ENCODE assay signal across 10 cellular contexts in genomic region chr1:24412408-24412807, GRCh38. TPM values are rescaled to one million over a fixed set of nuclear protein-coding genes. Genes with fewer than 3 reads are reported as not detected.
A peak's percentile ranks its signal among the peaks of the same experiment; 100 is the strongest.
DNase-seq lines count a peak whose midpoint lies in the region; ATAC-seq, FAIRE-seq and TF ChIP-seq lines count a peak whose summit lies in the region.
"Had no signal": no experiment of that assay in that cellular context is flagged by ENCODE, and none has a peak within 500 bp of the region (broad histone marks: within the 10 kb centered on the region; RNA-seq: fewer than 3 reads in every experiment).

No MANE protein-coding gene starts in this region.

- TF ChIP-seq POLR2A in A549 (IDR thresholded peaks at IDR 0.05; ENCODE audit: low read length) = no peak

- FAIRE-seq in A549 (lab: Jason Lieb, UNC) = no peak

- peaks cover 3% of the 10 kb centered on the region for H3K27me3 Mint-ChIP-seq in H9 (ENCODE audit: low read depth)
- H3K27me3 Mint-ChIP-seq in activated T-helper 1 cell treated with anti-CD3 and anti-CD28 coated beads, Interleukin-12 subunit alpha, Interleukin-12 subunit beta, Interleukin-2, Interleukin-4 antibody, amounts not matched to agents 30 ng/mL and 10 ng/mL and 1 ng/mL, durations not matched to agents 14 hours and 24 hours and 36 hours (ENCODE audit: insufficient read depth) = no peaks in the 10 kb centered on the region

- H3K36me3 Mint-ChIP-seq in H9 (ENCODE audit: insufficient read depth in 1 of 3, low read depth in 3 of 3) = 0 out of 7 replicates have a peak, but pooled peaks cover 0 to 5% (median 0%) of the 10 kb centered on the region in 3 experiments
- H3K36me3 Mint-ChIP-seq in activated T-helper 1 cell treated with anti-CD3 and anti-CD28 coated beads, Interleukin-12 subunit alpha, Interleukin-12 subunit beta, Interleukin-2, Interleukin-4 antibody, amounts not matched to agents 30 ng/mL and 10 ng/mL and 1 ng/mL, durations not matched to agents 14 hours and 24 hours and 36 hours (ENCODE audit: low read depth) = no peaks in the 10 kb centered on the region

- H2BK20ac ChIP-seq in H9 (ENCODE audit: low read depth, low read length, poor library complexity, severe bottlenecking) = no peak overlapping the region

- no peaks in the 10 kb centered on the region for H3K27me3 ChIP-seq in H9 (ENCODE audit: insufficient read depth, low read length)
- H3K27me3 ChIP-seq in iPS-15b (ENCODE audit: control insufficient read depth, insufficient read depth, low read length) = no peaks in the 10 kb centered on the region
- H3K27me3 ChIP-seq: cardiac muscle cell had no signal

- WGBS in A549 (ENCODE audit: missing lambda C conversion rate) = 63% methylated on average over 1 of the region's 1 CpG
- WGBS in H9 (ENCODE audit: extremely low coverage, insufficient read length, low lambda C conversion rate) = no CpG with 5 or more reads among the region's 1 CpG

- H3K4ac ChIP-seq in H9 (ENCODE audit: low read depth, low read length) = no peak overlapping the region

- no peak overlapping the region for H3K27ac Mint-ChIP-seq in H9
- no peak overlapping the region for H3K27ac Mint-ChIP-seq in activated T-helper 1 cell treated with anti-CD3 and anti-CD28 coated beads, Interleukin-12 subunit alpha, Interleukin-12 subunit beta, Interleukin-2, Interleukin-4 antibody, amounts not matched to agents 30 ng/mL and 10 ng/mL and 1 ng/mL, durations not matched to agents 14 hours and 24 hours and 36 hours

- POLR2A ChIA-PET in A549 (lab: Yijun Ruan, JAX) = interaction anchor here (1.8 kb wide), 1 partner anchor 19 kb away, joined by 4 read pairs; no protein-coding TSS in a partner anchor

- ATAC-seq in A549 = no peak
- no peak for ATAC-seq in GM21528 (IDR thresholded peaks at IDR 0.05; ENCODE audit: low FRiP score, unreplicated experiment)
- no peak for ATAC-seq in GM18520 (IDR thresholded peaks at IDR 0.05; ENCODE audit: unreplicated experiment)
- no peak for ATAC-seq in GM19467 (IDR thresholded peaks at IDR 0.05; ENCODE audit: unreplicated experiment)

- no peak for TF ChIP-seq EP300 in A549 (IDR thresholded peaks at IDR 0.05)

- TF ChIP-seq RAD21 in A549 (conservative IDR thresholded peaks at IDR 0.05 in 1 of 2, IDR thresholded peaks at IDR 0.05 in 1 of 2) = no peak

- H2BK5ac ChIP-seq in H9 (ENCODE audit: insufficient read length, low read length) = no peak overlapping the region

- H2BK12ac ChIP-seq in H9 (ENCODE audit: insufficient read length, low read depth, low read length) = no peak overlapping the region

- H4K8ac ChIP-seq in H9 (replicated peaks; ENCODE audit: insufficient read length, low read depth, low read length) = no peak overlapping the region

- H3K9ac ChIP-seq in H9 (ENCODE audit: extremely low read depth, insufficient read length, low read length) = no peak overlapping the region
- H3K9ac ChIP-seq in iPS-15b (ENCODE audit: low read depth, low read length) = no peak overlapping the region

- H3K4me3 Mint-ChIP-seq in H9 = peak overlapping the region; percentile 86 to 93; a peak in 2 of 5 replicates
- H3K4me3 Mint-ChIP-seq in activated T-helper 1 cell treated with anti-CD3 and anti-CD28 coated beads, Interleukin-12 subunit alpha, Interleukin-12 subunit beta, Interleukin-2, Interleukin-4 antibody, amounts not matched to agents 30 ng/mL and 10 ng/mL and 1 ng/mL, durations not matched to agents 14 hours and 24 hours and 36 hours = peak overlapping the region; percentile 2

- peak overlapping the region; percentile 73 for H3K4me3 ChIP-seq in A549
- H3K4me3 ChIP-seq in iPS-15b (ENCODE audit: low read depth, low read length) = peak overlapping the region; percentile 83

- H3K27ac ChIP-seq in A549 = peak overlapping the region; percentile 18 to 51
- no peak overlapping the region for H3K27ac ChIP-seq in H9 (ENCODE audit: insufficient read length, low read depth, low read length)
- H3K27ac ChIP-seq: cardiac muscle cell had no signal

- peak overlapping the region; percentile 96 for H3K4me2 ChIP-seq in A549
- peak overlapping the region; percentile 50 for H3K4me2 ChIP-seq in H9 (ENCODE audit: insufficient read depth, insufficient read length, low read length)

- H3T11ph ChIP-seq in H9 (ENCODE audit: low read length) = no peak overlapping the region

- DNase-seq in A549 (ENCODE audit: low read depth in 1 of 2, low spot score in 1 of 2) (no peak), H9 (no peak), posterior cingulate gyrus (no peak)
- DNase-seq in activated T-helper 1 cell treated with anti-CD3 and anti-CD28 coated beads, Interleukin-12 subunit alpha, Interleukin-12 subunit beta, Interleukin-2, Interleukin-4 antibody, amounts not matched to agents 30 ng/mL and 10 ng/mL and 1 ng/mL, durations not matched to agents 14 hours and 24 hours and 36 hours (ENCODE audit: low spot score) = no peak

- no peak overlapping the region for H3K56ac ChIP-seq in H9 (ENCODE audit: insufficient read length, low read depth, low read length)

- H3K79me1 ChIP-seq in H9 (ENCODE audit: insufficient read depth, low read depth, low read length, poor library complexity, severe bottlenecking) = no peaks in the 10 kb centered on the region

- no peaks in the 10 kb centered on the region for H4K20me1 ChIP-seq in H9 (ENCODE audit: control insufficient read depth, insufficient read depth, insufficient read length)

- peaks cover 8% of the 10 kb centered on the region; the same call in 1 of the 3 replicates for H3K9me3 ChIP-seq in A549
- H3K9me3 ChIP-seq in H9 (ENCODE audit: control insufficient read depth, low read depth, low read length) = no peaks in the 10 kb centered on the region
- no peaks in the 10 kb centered on the region for H3K9me3 ChIP-seq in iPS-15b (ENCODE audit: control insufficient read depth, insufficient read depth, low read length)

- H4K5ac ChIP-seq in H9 (ENCODE audit: insufficient read length, low read depth, low read length) = no peak overlapping the region

- intact Hi-C loops in activated T-helper 1 cell treated with anti-CD3 and anti-CD28 coated beads, Interleukin-12 subunit alpha, Interleukin-12 subunit beta, Interleukin-2, Interleukin-4 antibody, amounts not matched to agents 30 ng/mL and 10 ng/mL and 1 ng/mL, durations not matched to agents 14 hours and 24 hours and 36 hours (cut with micrococcal nuclease) = loop anchor here (10.0 kb wide), 2 partner anchors 332 to 438 kb away; partner anchors contain the start of gene CLIC4
- intact Hi-C loops in posterior cingulate gyrus (cut with DNase I) = loop anchor here (10.0 kb wide), 1 partner anchor 92 kb away; the partner anchor contains the start of gene RCAN3

- H3K4me1 ChIP-seq in A549 = peaks cover 57% of the 10 kb centered on the region
- H3K4me1 ChIP-seq in H9 (ENCODE audit: insufficient read depth, low read length) = no peaks in the 10 kb centered on the region
- H3K4me1 ChIP-seq in iPS-15b (ENCODE audit: control insufficient read depth, insufficient read depth, low read length) = no peaks in the 10 kb centered on the region

- H3K9me3 Mint-ChIP-seq in H9 = no peaks in the 10 kb centered on the region; a peak in 1 of 5 replicates
- H3K9me3 Mint-ChIP-seq in activated T-helper 1 cell treated with anti-CD3 and anti-CD28 coated beads, Interleukin-12 subunit alpha, Interleukin-12 subunit beta, Interleukin-2, Interleukin-4 antibody, amounts not matched to agents 30 ng/mL and 10 ng/mL and 1 ng/mL, durations not matched to agents 14 hours and 24 hours and 36 hours = peaks cover 8% of the 10 kb centered on the region

- no peak overlapping the region for H2BK15ac ChIP-seq in H9 (ENCODE audit: low read depth, low read length)

- H3K18ac ChIP-seq in H9 (ENCODE audit: insufficient read length, low read depth, low read length) = no peak overlapping the region

- H3K23ac ChIP-seq in H9 (ENCODE audit: insufficient read length, low read depth, low read length) = no peak overlapping the region

- no peak overlapping the region for H4K91ac ChIP-seq in H9 (ENCODE audit: insufficient read length, low read depth, low read length)

- H3K14ac ChIP-seq in H9 (ENCODE audit: insufficient read depth, low read length) = no peak overlapping the region

- TF ChIP-seq CTCF in A549 (IDR thresholded peaks at IDR 0.05) = no peak
- no peak for TF ChIP-seq CTCF in H9 (conservative IDR thresholded peaks at IDR 0.05)

- H2AK5ac ChIP-seq in H9 (ENCODE audit: insufficient read length, low read length) = no peak overlapping the region

- H2BK120ac ChIP-seq in H9 (ENCODE audit: low read depth, low read length, poor library complexity, severe bottlenecking) = no peak overlapping the region

- CTCF ChIA-PET in A549 (lab: Yijun Ruan, JAX) = interaction anchor here (0.8 to 9.5 kb wide), 2 partner anchors 19 to 126 kb away, joined by 3 to 86 read pairs; no protein-coding TSS in a partner anchor

- H3K23me2 ChIP-seq in H9 (ENCODE audit: insufficient read length, low read depth, low read length, poor library complexity, severe bottlenecking) = peaks cover 12% of the 10 kb centered on the region

- no peaks in the 10 kb centered on the region for H3K36me3 ChIP-seq in iPS-15b (ENCODE audit: control insufficient read depth, insufficient read depth, low read length)
- H3K36me3 ChIP-seq: BLaER1 treated with 17β-estradiol and CSF1 and Interleukin-3, amounts not matched to agents 10 nM and 100 nM; cardiac muscle cell had no signal

- no peaks in the 10 kb centered on the region for H3K79me2 ChIP-seq in H9 (ENCODE audit: insufficient read depth, low read length)

- H2AFZ ChIP-seq in H9 (ENCODE audit: low read length) = no peak overlapping the region

- peaks cover 19 to 28% of the 10 kb centered on the region in 2 experiments for H3K4me1 Mint-ChIP-seq in H9
- H3K4me1 Mint-ChIP-seq in activated T-helper 1 cell treated with anti-CD3 and anti-CD28 coated beads, Interleukin-12 subunit alpha, Interleukin-12 subunit beta, Interleukin-2, Interleukin-4 antibody, amounts not matched to agents 30 ng/mL and 10 ng/mL and 1 ng/mL, durations not matched to agents 14 hours and 24 hours and 36 hours (ENCODE audit: low read depth) = peaks cover 32% of the 10 kb centered on the region

RNA-seq across cellular contexts. Expression of gene STPG1, which starts 1.2 kb away (rescaled TPM):
- 9.5 and 9.7 TPM in 2 replicates for polyA plus RNA-seq in A549 (2011; rRNA removed)
- polyA plus RNA-seq in A549 (2012; cell fraction: cytosol; rRNA removed) = 4.2 and 5.0 TPM in 2 replicates
- 3.8 and 5.1 TPM in 2 replicates for polyA plus RNA-seq in A549 (2012; cell fraction: nucleus; rRNA removed)
- 4.2 to 4.9 TPM (median 4.4 TPM) in 3 replicates for polyA plus RNA-seq in A549 (2017; fragmentation: RNase III; extraction: RNeasy Plus Mini Kit Qiagen cat#74134 plus additional on column Dnase treatment)
- polyA minus RNA-seq in A549 (2011; rRNA and poly(A)+ RNA removed) = 6.7 and 7.3 TPM in 2 replicates
- 8.3 and 9.5 TPM in 2 replicates for total RNA-seq in H9 (2021)
- 4.1 and 5.1 TPM in 2 replicates for total RNA-seq in activated T-helper 1 cell treated with anti-CD3 and anti-CD28 coated beads, Interleukin-12 subunit alpha, Interleukin-12 subunit beta, Interleukin-2, Interleukin-4 antibody, amounts not matched to agents 30 ng/mL and 10 ng/mL and 1 ng/mL, durations not matched to agents 14 hours and 24 hours and 36 hours

RNA-seq across cellular contexts. Expression of gene NIPAL3, which starts 3.2 kb away (rescaled TPM):
- 10.4 and 14.7 TPM in 2 replicates for polyA plus RNA-seq in A549 (2011; rRNA removed)
- 4.0 and 5.6 TPM in 2 replicates for polyA plus RNA-seq in A549 (2012; cell fraction: cytosol; rRNA removed)
- 4.1 and 4.3 TPM in 2 replicates for polyA plus RNA-seq in A549 (2012; cell fraction: nucleus; rRNA removed)
- polyA plus RNA-seq in A549 (2017; fragmentation: RNase III; extraction: RNeasy Plus Mini Kit Qiagen cat#74134 plus additional on column Dnase treatment) = 4.5 to 5.2 TPM (median 5.1 TPM) in 3 replicates
- polyA minus RNA-seq in A549 (2011; rRNA and poly(A)+ RNA removed) = 18.6 and 20.4 TPM in 2 replicates
- total RNA-seq in H9 (2021) = 7.7 and 7.9 TPM in 2 replicates
- total RNA-seq in activated T-helper 1 cell treated with anti-CD3 and anti-CD28 coated beads, Interleukin-12 subunit alpha, Interleukin-12 subunit beta, Interleukin-2, Interleukin-4 antibody, amounts not matched to agents 30 ng/mL and 10 ng/mL and 1 ng/mL, durations not matched to agents 14 hours and 24 hours and 36 hours = 22.7 and 23.5 TPM in 2 replicates
